Comparison of ENCODE assay signal across 30 cellular contexts in genomic region chr12:27431185-27431584, GRCh38. TPM values are rescaled to one million over a fixed set of nuclear protein-coding genes. Genes with fewer than 3 reads are reported as not detected.
DNase-seq lines count a peak whose midpoint lies in the region; TF ChIP-seq lines count a peak whose summit lies in the region.
"Had no signal": no experiment of that assay in that cellular context is flagged by ENCODE, and none has a peak within 500 bp of the region (broad histone marks: within the 10 kb centered on the region; RNA-seq: fewer than 3 reads in every experiment).

No MANE protein-coding gene starts in this region.

- no peaks in the 10 kb centered on the region; a peak in 2 of 4 replicates for H3K4me1 ChIP-seq in SK-N-SH (ENCODE audit: control insufficient read depth in 1 of 2, insufficient read depth in 2 of 2, low read depth in 1 of 2, low read length in 1 of 2)
- H3K4me1 ChIP-seq: foreskin keratinocyte had no signal

- peak overlapping the region; percentile 69 for H3K27ac Mint-ChIP-seq in activated CD4-positive, alpha-beta T cell treated with anti-CD3 and anti-CD28 coated beads, Interleukin-2, amount 10 ng/mL, durations not matched to agents 7 days and 5 days
- H3K27ac Mint-ChIP-seq: activated CD4-positive, alpha-beta memory T cell treated with anti-CD3 and anti-CD28 coated beads for 36 hours; naive thymus-derived CD8-positive, alpha-beta T cell; T-helper 17 cell had no signal

- H3K36me3 ChIP-seq in SK-N-SH (replicated peaks in 1 of 2; ENCODE audit: control insufficient read depth in 1 of 2, insufficient read depth in 2 of 2, low read length in 1 of 2): no peaks in the 10 kb centered on the region
- H3K36me3 ChIP-seq: left lung, tibial artery had no signal

- no peaks in the 10 kb centered on the region for H3K9me3 ChIP-seq in SK-N-SH
- H3K9me3 ChIP-seq: left lung, tibial artery had no signal

- H3K27me3 ChIP-seq in HL-60 (ENCODE audit: insufficient read depth, poor library complexity, severe bottlenecking) (no peaks in the 10 kb centered on the region), SK-N-SH (ENCODE audit: insufficient read depth) (no peaks in the 10 kb centered on the region)
- H3K27me3 ChIP-seq: foreskin keratinocyte, left lung, tibial artery had no signal

- POLR2A ChIA-PET in activated CD4-positive, alpha-beta T cell treated with anti-CD3 and anti-CD28 coated beads, Interleukin-2, amount 10 ng/mL, durations not matched to agents 7 days and 5 days (lab: Charles Lee): interaction anchor here (0.6 kb wide), 1 partner anchor 9 kb away, joined by 4 read pairs; no protein-coding TSS in a partner anchor
- POLR2A ChIA-PET in SK-N-SH (lab: Yijun Ruan, JAX): no interaction called here

- H3K9ac ChIP-seq in SK-N-SH: no peak overlapping the region

- H2AFZ ChIP-seq in SK-N-SH (ENCODE audit: low read depth): no peak overlapping the region
- H2AFZ ChIP-seq: PC-9 had no signal

- H4K20me1 ChIP-seq in SK-N-SH (ENCODE audit: insufficient read depth): no peaks in the 10 kb centered on the region

- no peak overlapping the region for H3K4me2 ChIP-seq in SK-N-SH
- H3K4me2 ChIP-seq: PC-9 had no signal

- H3K4me3 ChIP-seq in HL-60 (replicated peaks; ENCODE audit: insufficient read depth, low read length) (no peak overlapping the region), SK-N-SH (ENCODE audit: low read depth in 2 of 2, low read length in 1 of 2) (no peak overlapping the region)
- H3K4me3 ChIP-seq: left lung, PC-9, tibial artery had no signal

- no peaks in the 10 kb centered on the region for H3K27me3 Mint-ChIP-seq in activated CD4-positive, alpha-beta T cell treated with anti-CD3 and anti-CD28 coated beads, Interleukin-2, amount 10 ng/mL, durations not matched to agents 7 days and 5 days

- 100% methylated on average over 4 of the region's 4 CpGs for WGBS in SK-N-SH (ENCODE audit: low lambda C conversion rate)

- H3K9me3 Mint-ChIP-seq in activated CD4-positive, alpha-beta T cell treated with anti-CD3 and anti-CD28 coated beads, Interleukin-2, amount 10 ng/mL, durations not matched to agents 7 days and 5 days: peaks cover 8% of the 10 kb centered on the region
- H3K9me3 Mint-ChIP-seq: activated CD4-positive, alpha-beta memory T cell treated with anti-CD3 and anti-CD28 coated beads for 36 hours had no signal

- CTCF ChIA-PET in activated CD4-positive, alpha-beta T cell treated with anti-CD3 and anti-CD28 coated beads, Interleukin-2, amount 10 ng/mL, durations not matched to agents 7 days and 5 days (lab: Charles Lee): no interaction called here
- CTCF ChIA-PET in SK-N-SH (lab: Yijun Ruan, JAX): no interaction called here

- peak overlapping the region; percentile 0 for H3K4me3 Mint-ChIP-seq in activated CD4-positive, alpha-beta T cell treated with anti-CD3 and anti-CD28 coated beads, Interleukin-2, amount 10 ng/mL, durations not matched to agents 7 days and 5 days
- H3K4me3 Mint-ChIP-seq: activated CD4-positive, alpha-beta memory T cell treated with anti-CD3 and anti-CD28 coated beads for 36 hours; naive thymus-derived CD8-positive, alpha-beta T cell; T-helper 17 cell had no signal

- H3K9me2 ChIP-seq in SK-N-SH: no peaks in the 10 kb centered on the region

- TF ChIP-seq EP300 in SK-N-SH (IDR thresholded peaks at IDR 0.05; ENCODE audit: borderline replicate concordance in 1 of 2, low read depth in 1 of 2, low read length in 1 of 2): no peak

- no peak for TF ChIP-seq RAD21 in SK-N-SH (IDR thresholded peaks at IDR 0.05; ENCODE audit: low read length)

- H3K36me3 Mint-ChIP-seq in activated CD4-positive, alpha-beta T cell treated with anti-CD3 and anti-CD28 coated beads, Interleukin-2, amount 10 ng/mL, durations not matched to agents 7 days and 5 days (ENCODE audit: low read depth): peaks cover 22% of the 10 kb centered on the region
- H3K36me3 Mint-ChIP-seq: activated CD4-positive, alpha-beta memory T cell treated with anti-CD3 and anti-CD28 coated beads for 36 hours; naive thymus-derived CD8-positive, alpha-beta T cell had no signal

- TF ChIP-seq CTCF in HL-60 (IDR thresholded peaks at IDR 0.05; ENCODE audit: insufficient read depth, low read length) (no peak), SK-N-SH (IDR thresholded peaks at IDR 0.05) (no peak)

- H3K27ac ChIP-seq in HL-60 (replicated peaks) (peak overlapping the region; percentile 43; the same call in 1 of the 2 replicates), SK-N-SH (ENCODE audit: low read depth in 2 of 2, low read length in 1 of 2) (no peak overlapping the region)
- H3K27ac ChIP-seq: epithelial cell of prostate, foreskin keratinocyte, left lung, PC-9, tibial artery had no signal

- DNase-seq in activated CD4-positive, alpha-beta T cell treated with anti-CD3 and anti-CD28 coated beads, Interleukin-2, amount 10 ng/mL, durations not matched to agents 7 days and 5 days: peak; percentile 26
- DNase-seq in activated CD4-positive, alpha-beta T cell treated with anti-CD3 and anti-CD28 coated beads for 4 hours: no peak
- DNase-seq in HL-60 (ENCODE audit: low read depth in 1 of 2, low spot score in 1 of 2): peak; percentile 21 to 54
- DNase-seq in SIG-M5 treated with dmso at 0.1 percent for 504 hours (lab: John Stamatoyannopoulos, UW; ENCODE audit: unreplicated experiment): peak; percentile 89
- peak; percentile 26 for DNase-seq in iris pigment epithelial cell (ENCODE audit: low read depth)
- no peak for DNase-seq in SK-N-DZ (ENCODE audit: low spot score)
- DNase-seq in SK-N-SH: no peak
- DNase-seq in midbrain (lab: John Stamatoyannopoulos, UW): no peak
- DNase-seq: 8988T; activated CD4-positive, alpha-beta memory T cell treated with anti-CD3 and anti-CD28 coated beads for 36 hours; activated naive CD4-positive, alpha-beta T cell; activated T-cell treated with anti-CD3 and anti-CD28 coated beads for 4 hours; DND-41; foreskin keratinocyte; GOT3; KBM-7; left lung; naive thymus-derived CD8-positive, alpha-beta T cell; NCI-H1930; NCI-H2227 treated with DMSO at 0.1 percent for 48 hours; NCI-H774; PC-9; retina; SHP77 treated with DMSO at 0.1 percent for 48 hours; stimulated activated CD4-positive, alpha-beta T cell treated with anti-CD3 and anti-CD28 coated beads, Interleukin-2, amount 100 ng/mL, for 48 hours; stimulated activated naive CD4-positive, alpha-beta T cell treated with Interleukin-2 at 50 U/mL for 16 hours; T-helper 17 cell; tibial artery had no signal

- peaks cover 19% of the 10 kb centered on the region for H3F3A ChIP-seq in SK-N-SH (replicated peaks; ENCODE audit: insufficient read depth)

- H3K4me1 Mint-ChIP-seq in activated CD4-positive, alpha-beta T cell treated with anti-CD3 and anti-CD28 coated beads, Interleukin-2, amount 10 ng/mL, durations not matched to agents 7 days and 5 days: peaks cover 39% of the 10 kb centered on the region

- no peaks in the 10 kb centered on the region for H3K79me2 ChIP-seq in SK-N-SH (ENCODE audit: insufficient read depth)

TF ChIP-seq in SK-N-SH, 30 proteins besides CTCF, POLR2A, EP300 and RAD21:
- TF ChIP-seq USF1 (IDR thresholded peaks at IDR 0.05; ENCODE audit: borderline replicate concordance, low read depth): no peak
- TF ChIP-seq SIN3A (IDR thresholded peaks at IDR 0.05; ENCODE audit: borderline replicate concordance, low read depth, low read length): no peak
- TF ChIP-seq GABPA (IDR thresholded peaks at IDR 0.05; ENCODE audit: low read depth): no peak
- no peak for TF ChIP-seq ZBTB33 (IDR thresholded peaks at IDR 0.05; ENCODE audit: borderline replicate concordance, low read depth)
- TF ChIP-seq POLR2AphosphoS5 (IDR thresholded peaks at IDR 0.05; ENCODE audit: low read depth, low read length): no peak

RNA-seq across cellular contexts. Expression of gene SMCO2, which starts 15.4 kb away (rescaled TPM):
- total RNA-seq in activated CD4-positive, alpha-beta T cell treated with anti-CD3 and anti-CD28 coated beads, Interleukin-2, amount 10 ng/mL, durations not matched to agents 7 days and 5 days: under 1 TPM; 0.22 to 0.46 TPM
- polyA plus RNA-seq in SK-N-DZ (2014; cell fraction: cytosol; rRNA removed): not detected in 2 replicates
- not detected in 2 replicates for polyA plus RNA-seq in SK-N-DZ (2014; cell fraction: nucleus; rRNA removed)
- polyA plus RNA-seq in SK-N-SH (2012; rRNA removed): 0.21 and 0.26 TPM in 2 replicates
- 0.16 and 0.37 TPM in 2 replicates for polyA plus RNA-seq in SK-N-SH (2012; cell fraction: cytosol; rRNA removed)
- polyA plus RNA-seq in SK-N-SH (2012; cell fraction: nucleus; rRNA removed): 0.89 and 2.0 TPM in 2 replicates
- total RNA-seq: naive thymus-derived CD8-positive, alpha-beta T cell; osteocyte; T-helper 17 cell had no signal
- polyA plus RNA-seq: naive thymus-derived CD8-positive, alpha-beta T cell had no signal

Comparison
In these comparisons a context has a peak if more than half of its experiments do, and no peak if none do; other contexts are left out.
1. DNase-seq: peak in activated CD4-positive, alpha-beta T cell treated with anti-CD3 and anti-CD28 coated beads, Interleukin-2, amount 10 ng/mL, durations not matched to agents 7 days and 5 days (single experiment), HL-60 (2 of 2), SIG-M5 treated with dmso at 0.1 percent for 504 hours (single experiment) and iris pigment epithelial cell (single experiment); none in activated CD4-positive, alpha-beta T cell treated with anti-CD3 and anti-CD28 coated beads for 4 hours (0 of 2), SK-N-DZ (single experiment), SK-N-SH (single experiment) and midbrain (single experiment).